Comparison of ENCODE assay signal across 30 cellular contexts in the genomic region with DNA sequence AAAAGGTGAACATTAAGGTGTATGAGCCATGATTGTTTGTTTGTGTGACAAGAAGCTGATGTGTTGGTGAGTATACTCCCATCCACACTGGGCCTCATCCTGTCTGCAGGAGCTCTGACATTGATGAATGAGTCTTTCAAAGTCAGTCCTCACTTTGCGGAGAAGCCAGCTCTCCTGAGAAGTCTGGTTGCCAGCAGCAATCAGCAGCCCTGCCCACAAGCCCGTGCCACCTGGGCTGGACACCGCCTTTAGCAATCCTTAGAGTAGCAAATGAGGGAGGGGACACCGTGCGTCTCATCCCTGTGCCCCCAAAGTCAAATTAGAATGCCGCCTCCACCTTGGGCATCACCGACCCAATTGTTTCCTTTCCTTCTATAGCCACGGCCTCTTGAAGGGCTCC.
"Had no signal": no experiment of that assay in that cellular context is flagged by ENCODE, and none has a peak within 500 bp of the region (broad histone marks: within the 10 kb centered on the region; RNA-seq: fewer than 3 reads in every experiment).

No MANE protein-coding gene starts in this region.

- H3K4me1 Mint-ChIP-seq: activated naive CD8-positive, alpha-beta T cell treated with anti-CD3 and anti-CD28 coated beads for 36 hours; activated naive CD8-positive, alpha-beta T cell treated with anti-CD3 and anti-CD28 coated beads, Interleukin-2, amount 50 U/mL, for 24 hours; activated T-helper 17 cell treated with anti-CD3 and anti-CD28 coated beads, Interleukin-2, amount 50 U/mL, for 72 hours; central memory CD8-positive, alpha-beta T cell had no signal

- H3K9me3 Mint-ChIP-seq: activated CD8-positive, alpha-beta T cell treated with anti-CD3 and anti-CD28 coated beads for 36 hours; activated naive CD8-positive, alpha-beta T cell treated with anti-CD3 and anti-CD28 coated beads for 36 hours; activated naive CD8-positive, alpha-beta T cell treated with anti-CD3 and anti-CD28 coated beads, Interleukin-2, amount 50 U/mL, for 24 hours; activated T-cell treated with anti-CD3 and anti-CD28 coated beads, Interleukin-2, amount 50 U/mL, for 4 hours; activated T-helper 17 cell treated with anti-CD3 and anti-CD28 coated beads, Interleukin-2, amount 50 U/mL, for 72 hours; central memory CD8-positive, alpha-beta T cell; dendritic cell treated with granulocyte-macrophage colony-stimulating factor and Interleukin-4, amounts not matched to agents 40 ng/mL and 50 ng/mL, for 4 days; endodermal cell; WTC11 had no signal

- FAIRE-seq: bronchial epithelial cell, frontal cortex had no signal

- H3K27me3 ChIP-seq: adrenal gland, brain microvascular endothelial cell, dorsolateral prefrontal cortex had no signal

- H3K9me3 ChIP-seq: adrenal gland had no signal

- H3K36me3 ChIP-seq: adrenal gland, brain microvascular endothelial cell had no signal

- H3K4me1 ChIP-seq: adrenal gland had no signal

- H3K36me3 Mint-ChIP-seq: activated naive CD8-positive, alpha-beta T cell treated with anti-CD3 and anti-CD28 coated beads for 36 hours; WTC11 had no signal

- DNase-seq: activated CD4-positive, alpha-beta T cell treated with anti-CD3 and anti-CD28 coated beads for 1 hour; activated CD4-positive, alpha-beta T cell treated with anti-CD3 and anti-CD28 coated beads for 48 hours; activated CD4-positive, alpha-beta T cell treated with anti-CD3 and anti-CD28 coated beads, Interleukin-2, amount 50 U/mL, for 1 hour; activated CD4-positive, alpha-beta T cell treated with anti-CD3 and anti-CD28 coated beads, Interleukin-2, amount 50 U/mL, for 48 hours; activated CD8-positive, alpha-beta memory T cell treated with anti-CD3 and anti-CD28 coated beads for 24 hours; activated CD8-positive, alpha-beta T cell treated with anti-CD3 and anti-CD28 coated beads for 36 hours; activated effector memory CD4-positive, alpha-beta T cell treated with Interleukin-2 at 50 U/mL for 16 hours; activated gamma-delta T cell treated with Interleukin-2 at 50 U/mL for 16 hours; activated naive CD4-positive, alpha-beta T cell treated with anti-CD3 and anti-CD28 coated beads, Interleukin-2, amount 50 U/mL, for 16 hours; activated naive CD4-positive, alpha-beta T cell treated with Interleukin-2 at 50 U/mL for 16 hours; activated naive CD8-positive, alpha-beta T cell treated with anti-CD3 and anti-CD28 coated beads for 36 hours; activated naive CD8-positive, alpha-beta T cell treated with anti-CD3 and anti-CD28 coated beads, Interleukin-2, amount 50 U/mL, for 24 hours; activated T-cell treated with anti-CD3 and anti-CD28 coated beads, Interleukin-2, amount 50 U/mL, for 4 hours; adrenal gland; amygdala; aorta; brain microvascular endothelial cell; effector memory CD4-positive, alpha-beta T cell; foreskin fibroblast; head of caudate nucleus; T-helper 2 cell had no signal

- H3K4me3 ChIP-seq: adrenal gland, coronary artery, dorsolateral prefrontal cortex had no signal

- ATAC-seq: activated CD8-positive, alpha-beta T cell treated with anti-CD3 and anti-CD28 coated beads for 36 hours; activated naive CD8-positive, alpha-beta T cell treated with anti-CD3 and anti-CD28 coated beads, Interleukin-2, amount 50 U/mL, for 24 hours; activated T-cell treated with anti-CD3 and anti-CD28 coated beads, Interleukin-2, amount 50 U/mL, for 4 hours; activated T-helper 17 cell treated with anti-CD3 and anti-CD28 coated beads, Interleukin-2, amount 50 U/mL, for 72 hours; WTC11 had no signal

- H3K27ac ChIP-seq: adrenal gland, brain microvascular endothelial cell, coronary artery had no signal

- H3K4me3 Mint-ChIP-seq: activated CD8-positive, alpha-beta T cell treated with anti-CD3 and anti-CD28 coated beads for 36 hours; activated naive CD8-positive, alpha-beta T cell treated with anti-CD3 and anti-CD28 coated beads for 36 hours; activated naive CD8-positive, alpha-beta T cell treated with anti-CD3 and anti-CD28 coated beads, Interleukin-2, amount 50 U/mL, for 24 hours; activated T-cell treated with anti-CD3 and anti-CD28 coated beads, Interleukin-2, amount 50 U/mL, for 4 hours; activated T-helper 17 cell treated with anti-CD3 and anti-CD28 coated beads, Interleukin-2, amount 50 U/mL, for 72 hours; central memory CD8-positive, alpha-beta T cell; dendritic cell treated with granulocyte-macrophage colony-stimulating factor and Interleukin-4, amounts not matched to agents 40 ng/mL and 50 ng/mL, for 4 days; endodermal cell; WTC11 had no signal

- H3K27ac Mint-ChIP-seq: activated CD8-positive, alpha-beta T cell treated with anti-CD3 and anti-CD28 coated beads for 36 hours; activated naive CD8-positive, alpha-beta T cell treated with anti-CD3 and anti-CD28 coated beads for 36 hours; activated naive CD8-positive, alpha-beta T cell treated with anti-CD3 and anti-CD28 coated beads, Interleukin-2, amount 50 U/mL, for 24 hours; activated T-helper 17 cell treated with anti-CD3 and anti-CD28 coated beads, Interleukin-2, amount 50 U/mL, for 72 hours; dendritic cell treated with granulocyte-macrophage colony-stimulating factor and Interleukin-4, amounts not matched to agents 40 ng/mL and 50 ng/mL, for 4 days; endodermal cell; WTC11 had no signal
